ENCODE assay signal across 8 cellular contexts in genomic region chr11:118610773-118611432, GRCh38. TPM values are rescaled to one million over a fixed set of nuclear protein-coding genes. Genes with fewer than 3 reads are reported as not detected.
DNase-seq lines count a peak whose midpoint lies in the region; ATAC-seq and TF ChIP-seq lines count a peak whose summit lies in the region.

No MANE protein-coding gene starts in this region.

- intact Hi-C loops in activated T-helper 1 cell treated with anti-CD3 and anti-CD28 coated beads, Interleukin-12 subunit alpha, Interleukin-12 subunit beta, Interleukin-2, Interleukin-4 antibody, amounts not matched to agents 30 ng/mL and 10 ng/mL and 1 ng/mL, durations not matched to agents 14 hours and 24 hours and 36 hours (cut with micrococcal nuclease): loop anchor here (1.0 to 2.0 kb wide), 2 partner anchors 16 to 466 kb away; no protein-coding TSS in a partner anchor
- intact Hi-C loops in natural killer cell (cut with micrococcal nuclease): loop anchor here (1.0 to 2.0 kb wide), 2 partner anchors 16 to 466 kb away; no protein-coding TSS in a partner anchor

- peak overlapping the region; percentile 99 for H3K9ac ChIP-seq in fibroblast of lung (ENCODE audit: insufficient read depth, low read length)

- H3K36me3 Mint-ChIP-seq in activated T-helper 1 cell treated with anti-CD3 and anti-CD28 coated beads, Interleukin-12 subunit alpha, Interleukin-12 subunit beta, Interleukin-2, Interleukin-4 antibody, amounts not matched to agents 30 ng/mL and 10 ng/mL and 1 ng/mL, durations not matched to agents 14 hours and 24 hours and 36 hours (ENCODE audit: low read depth): peaks cover 5% of the 10 kb centered on the region
- no peaks in the 10 kb centered on the region for H3K36me3 Mint-ChIP-seq in natural killer cell

- peaks cover 18% of the 10 kb centered on the region for H3K36me3 ChIP-seq in fibroblast of lung (ENCODE audit: control insufficient read depth, insufficient read depth, low read length)

- peaks cover 23% of the 10 kb centered on the region for H3K27me3 Mint-ChIP-seq in activated T-helper 1 cell treated with anti-CD3 and anti-CD28 coated beads, Interleukin-12 subunit alpha, Interleukin-12 subunit beta, Interleukin-2, Interleukin-4 antibody, amounts not matched to agents 30 ng/mL and 10 ng/mL and 1 ng/mL, durations not matched to agents 14 hours and 24 hours and 36 hours (ENCODE audit: insufficient read depth)
- H3K27me3 Mint-ChIP-seq in natural killer cell (ENCODE audit: low read depth in 2 of 2): peaks cover 8 to 31% of the 10 kb centered on the region in 2 donors

- H2AFZ ChIP-seq in fibroblast of lung (ENCODE audit: low read length): no peak overlapping the region

- H3K4me3 Mint-ChIP-seq in activated T-helper 1 cell treated with anti-CD3 and anti-CD28 coated beads, Interleukin-12 subunit alpha, Interleukin-12 subunit beta, Interleukin-2, Interleukin-4 antibody, amounts not matched to agents 30 ng/mL and 10 ng/mL and 1 ng/mL, durations not matched to agents 14 hours and 24 hours and 36 hours: peak overlapping the region; percentile 50
- H3K4me3 Mint-ChIP-seq in natural killer cell: peak overlapping the region; percentile 62

- TF ChIP-seq CTCF in fibroblast of lung (conservative IDR thresholded peaks at IDR 0.05 in 1 of 2, IDR thresholded peaks at IDR 0.05 in 1 of 2; ENCODE audit: low read depth in 1 of 2, low read length in 2 of 2) (peak; percentile 61 to 75), natural killer cell (IDR thresholded peaks at IDR 0.05) (peak; percentile 86)

- H3K4me1 ChIP-seq in fibroblast of lung (ENCODE audit: control insufficient read depth, extremely low read depth, insufficient read depth, low read length): peaks cover 34% of the 10 kb centered on the region

- peak; percentile 58 for ATAC-seq in GM21529 (IDR thresholded peaks at IDR 0.05; ENCODE audit: unreplicated experiment)
- ATAC-seq in natural killer cell: peak; percentile 46 to 72 (median 65)

- peak overlapping the region; percentile 23 to 84 (median 66) for H3K4me3 ChIP-seq in fibroblast of lung (replicated peaks in 1 of 4; ENCODE audit: control extremely low read depth in 1 of 4, insufficient read depth in 1 of 4, low read depth in 3 of 4, low read length in 4 of 4)

- no peaks in the 10 kb centered on the region for H3K27me3 ChIP-seq in fibroblast of lung (ENCODE audit: control insufficient read depth, insufficient read depth, low read length)

- H3K9me3 ChIP-seq in fibroblast of lung (ENCODE audit: control insufficient read depth, insufficient read depth, low read depth, low read length): no peaks in the 10 kb centered on the region

- no peak overlapping the region for H3K27ac Mint-ChIP-seq in activated T-helper 1 cell treated with anti-CD3 and anti-CD28 coated beads, Interleukin-12 subunit alpha, Interleukin-12 subunit beta, Interleukin-2, Interleukin-4 antibody, amounts not matched to agents 30 ng/mL and 10 ng/mL and 1 ng/mL, durations not matched to agents 14 hours and 24 hours and 36 hours
- H3K27ac Mint-ChIP-seq in natural killer cell: peak overlapping the region in 1 of 2 donors; percentile 50

- peak overlapping the region; percentile 98 for H3K27ac ChIP-seq in fibroblast of lung (ENCODE audit: insufficient read depth, low read length)

- no peaks in the 10 kb centered on the region for H4K20me1 ChIP-seq in fibroblast of lung (ENCODE audit: control insufficient read depth, extremely low read depth, insufficient read depth, low read length)

- peak overlapping the region; percentile 80 for H3K4me2 ChIP-seq in fibroblast of lung (ENCODE audit: extremely low read depth, insufficient read depth, low read length)

- H3K9me3 Mint-ChIP-seq in activated T-helper 1 cell treated with anti-CD3 and anti-CD28 coated beads, Interleukin-12 subunit alpha, Interleukin-12 subunit beta, Interleukin-2, Interleukin-4 antibody, amounts not matched to agents 30 ng/mL and 10 ng/mL and 1 ng/mL, durations not matched to agents 14 hours and 24 hours and 36 hours: no peaks in the 10 kb centered on the region
- H3K9me3 Mint-ChIP-seq in natural killer cell: no peaks in the 10 kb centered on the region

- peaks cover 53% of the 10 kb centered on the region for H3K79me2 ChIP-seq in fibroblast of lung (ENCODE audit: control insufficient read depth, insufficient read depth, low read length)

- DNase-seq in AG20443 (ENCODE audit: low spot score): peak; percentile 63
- peak; percentile 34 for DNase-seq in NOMO-1 treated with DMSO at 0.1 percent for 48 hours (lab: John Stamatoyannopoulos, UW; ENCODE audit: unreplicated experiment)
- peak; percentile 73 for DNase-seq in activated T-helper 1 cell treated with anti-CD3 and anti-CD28 coated beads, Interleukin-12 subunit alpha, Interleukin-12 subunit beta, Interleukin-2, Interleukin-4 antibody, amounts not matched to agents 30 ng/mL and 10 ng/mL and 1 ng/mL, durations not matched to agents 14 hours and 24 hours and 36 hours (ENCODE audit: low spot score)
- DNase-seq in fibroblast of lung (ENCODE audit: low read depth in 2 of 2): peak; percentile 54 to 65
- peak; percentile 87 for DNase-seq in natural killer cell
- peak; percentile 79 for DNase-seq in stimulated activated naive CD4-positive, alpha-beta T cell treated with Interleukin-2 at 50 U/mL for 16 hours (lab: John Stamatoyannopoulos, UW)
- DNase-seq in NCI-H1105 treated with DMSO at 0.1 percent for 48 hours (lab: John Stamatoyannopoulos, UW): no peak

- peaks cover 23% of the 10 kb centered on the region for H3K4me1 Mint-ChIP-seq in activated T-helper 1 cell treated with anti-CD3 and anti-CD28 coated beads, Interleukin-12 subunit alpha, Interleukin-12 subunit beta, Interleukin-2, Interleukin-4 antibody, amounts not matched to agents 30 ng/mL and 10 ng/mL and 1 ng/mL, durations not matched to agents 14 hours and 24 hours and 36 hours (ENCODE audit: low read depth)
- peaks cover 23 to 34% of the 10 kb centered on the region in 2 donors for H3K4me1 Mint-ChIP-seq in natural killer cell

RNA-seq across cellular contexts. Expression of gene PHLDB1, which starts 3.5 kb away (rescaled TPM):
- 0.86 and 1.4 TPM in 2 replicates for total RNA-seq in activated T-helper 1 cell treated with anti-CD3 and anti-CD28 coated beads, Interleukin-12 subunit alpha, Interleukin-12 subunit beta, Interleukin-2, Interleukin-4 antibody, amounts not matched to agents 30 ng/mL and 10 ng/mL and 1 ng/mL, durations not matched to agents 14 hours and 24 hours and 36 hours
- total RNA-seq in fibroblast of lung: 45.5 and 51.4 TPM in 2 replicates
- polyA plus RNA-seq in fibroblast of lung: 59.0 and 61.4 TPM in 2 replicates
- 73.6 and 78.7 TPM in 2 replicates for polyA plus RNA-seq in fibroblast of lung (2012)
- 196 and 273 TPM in 2 replicates for polyA minus RNA-seq in fibroblast of lung (ENCODE audit: low replicate concordance)
- total RNA-seq in natural killer cell: 1 to 10 TPM in 1 of 3 donors, under 1 TPM in 2; 0.75 to 1.1 (median 0.95) TPM

RNA-seq across cellular contexts. Expression of gene ARCN1, which starts 38.7 kb away (rescaled TPM):
- 162 and 165 TPM in 2 replicates for total RNA-seq in activated T-helper 1 cell treated with anti-CD3 and anti-CD28 coated beads, Interleukin-12 subunit alpha, Interleukin-12 subunit beta, Interleukin-2, Interleukin-4 antibody, amounts not matched to agents 30 ng/mL and 10 ng/mL and 1 ng/mL, durations not matched to agents 14 hours and 24 hours and 36 hours
- total RNA-seq in fibroblast of lung: 87.8 and 116 TPM in 2 replicates
- polyA plus RNA-seq in fibroblast of lung: 359 and 387 TPM in 2 replicates
- polyA plus RNA-seq in fibroblast of lung (2012): 158 and 178 TPM in 2 replicates
- 105 and 106 TPM in 2 replicates for polyA minus RNA-seq in fibroblast of lung (ENCODE audit: low replicate concordance)
- 10 to 100 TPM; 72.9 to 88.6 (median 88.4) TPM for total RNA-seq in natural killer cell

RNA-seq across cellular contexts. Expression of gene IFT46, which starts 45.2 kb away (rescaled TPM):
- 17.7 and 18.4 TPM in 2 replicates for total RNA-seq in activated T-helper 1 cell treated with anti-CD3 and anti-CD28 coated beads, Interleukin-12 subunit alpha, Interleukin-12 subunit beta, Interleukin-2, Interleukin-4 antibody, amounts not matched to agents 30 ng/mL and 10 ng/mL and 1 ng/mL, durations not matched to agents 14 hours and 24 hours and 36 hours
- total RNA-seq in fibroblast of lung (28.8 and 32.5 TPM in 2 replicates), natural killer cell (1 to 10 TPM; 7.2 to 9.8 (median 8.1) TPM)
- 30.8 and 46.2 TPM in 2 replicates for polyA plus RNA-seq in fibroblast of lung
- polyA plus RNA-seq in fibroblast of lung (2012): 20.5 and 28.3 TPM in 2 replicates
- polyA minus RNA-seq in fibroblast of lung (ENCODE audit: low replicate concordance): 34.7 and 45.3 TPM in 2 replicates

Comparison
In these comparisons a context has a peak if more than half of its experiments do, and no peak if none do; other contexts are left out.
1. RNA of gene PHLDB1, which starts 3.5 kb away (total RNA-seq): 45.5 to 51.4 TPM in fibroblast of lung; 0.86 to 1.4 TPM in activated T-helper 1 cell treated with anti-CD3 and anti-CD28 coated beads, Interleukin-12 subunit alpha, Interleukin-12 subunit beta, Interleukin-2, Interleukin-4 antibody, amounts not matched to agents 30 ng/mL and 10 ng/mL and 1 ng/mL, durations not matched to agents 14 hours and 24 hours and 36 hours and 0.75 to 1.1 TPM in natural killer cell; every median in the first group is over 10 times any median in the second.